Comparison of ENCODE assay signal across 8 cellular contexts in the genomic region with DNA sequence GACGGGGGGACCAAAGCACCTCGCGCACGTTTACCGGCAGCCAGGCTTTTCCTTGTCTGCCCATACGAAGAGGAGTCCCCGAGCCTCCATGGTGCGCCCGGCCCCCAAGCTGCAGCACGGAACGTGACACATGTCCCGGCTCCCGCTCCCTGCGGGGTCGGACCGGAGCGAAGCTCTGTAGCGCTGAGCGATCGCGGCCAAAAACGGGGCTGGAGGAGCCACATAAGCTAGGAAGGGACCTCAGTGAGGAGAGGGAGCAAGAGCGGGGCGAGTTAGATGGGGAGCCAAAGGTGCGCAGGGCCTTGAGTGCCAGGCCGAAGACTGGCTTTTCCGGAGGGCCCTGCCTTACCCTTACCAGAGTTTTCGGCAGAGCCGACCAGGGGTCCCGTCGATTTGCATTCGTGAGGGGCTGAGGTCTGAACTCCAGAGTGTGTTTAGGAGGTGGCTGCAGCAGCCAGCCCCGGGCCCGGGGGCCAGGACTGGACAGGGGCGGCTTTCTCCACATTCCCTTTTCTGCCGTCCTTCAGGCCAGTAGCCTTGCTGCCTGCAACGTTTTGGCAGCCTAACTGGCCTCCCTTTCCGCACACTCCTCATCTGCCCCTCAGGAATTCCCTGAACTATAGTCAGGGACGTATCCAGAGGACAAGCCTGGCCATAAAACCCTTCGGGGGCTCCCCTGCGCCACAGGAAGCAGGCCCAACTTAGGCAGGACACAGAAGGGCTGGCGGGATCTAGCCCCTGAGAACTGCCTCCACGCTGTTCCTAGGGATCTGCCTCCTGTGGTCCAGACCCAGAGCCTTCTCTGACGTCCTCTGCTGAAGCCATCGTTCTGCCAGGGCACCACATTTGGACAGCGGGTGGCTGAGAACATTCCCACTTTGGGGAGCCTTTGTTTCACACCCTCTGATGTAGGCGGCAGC. TPM values are rescaled to one million over a fixed set of nuclear protein-coding genes. Genes with fewer than 3 reads are reported as not detected.
A peak's percentile ranks its signal among the peaks of the same experiment; 100 is the strongest.
DNase-seq lines count a peak whose midpoint lies in the region; ATAC-seq and TF ChIP-seq lines count a peak whose summit lies in the region.

No MANE protein-coding gene starts in this region.

- H3K4me3 ChIP-seq in AG09309 (ENCODE audit: control insufficient read depth, low read depth, low read length) (peak overlapping the region; percentile 87), iPS DF 6.9 (ENCODE audit: low read length) (peak overlapping the region; percentile 57; the same call in 1 of the 2 replicates)

- no peaks in the 10 kb centered on the region for H3K9me3 ChIP-seq in iPS DF 6.9 (ENCODE audit: control insufficient read depth, insufficient read depth, low read length)

- H3K27me3 ChIP-seq in iPS DF 6.9 (ENCODE audit: control insufficient read depth, insufficient read depth, low read length) = no peaks in the 10 kb centered on the region

- H3K36me3 Mint-ChIP-seq in activated naive CD4-positive, alpha-beta T cell treated with anti-CD3 and anti-CD28 coated beads, Interleukin-2, amount 50 U/mL, for 24 hours = peaks cover 1% of the 10 kb centered on the region

- peak overlapping the region; percentile 96 for H3K4me3 Mint-ChIP-seq in activated naive CD4-positive, alpha-beta T cell treated with anti-CD3 and anti-CD28 coated beads, Interleukin-2, amount 50 U/mL, for 24 hours

- H3K36me3 ChIP-seq in iPS DF 6.9 (ENCODE audit: control insufficient read depth, insufficient read depth, low read length) = peaks cover 13% of the 10 kb centered on the region

- H3K4me1 ChIP-seq in iPS DF 6.9 (ENCODE audit: control insufficient read depth, insufficient read depth, low read length) = 0 out of 2 replicates have a peak, but pooled peaks cover 2% of the 10 kb centered on the region

- no peaks in the 10 kb centered on the region for H3K9me3 Mint-ChIP-seq in activated naive CD4-positive, alpha-beta T cell treated with anti-CD3 and anti-CD28 coated beads, Interleukin-2, amount 50 U/mL, for 24 hours

- H3K27me3 Mint-ChIP-seq in activated naive CD4-positive, alpha-beta T cell treated with anti-CD3 and anti-CD28 coated beads, Interleukin-2, amount 50 U/mL, for 24 hours = no peaks in the 10 kb centered on the region

- peak; percentile 1 for ATAC-seq in HG02885 (IDR thresholded peaks at IDR 0.05; ENCODE audit: poor library complexity, unreplicated experiment)
- no peak for ATAC-seq in HG02970 (IDR thresholded peaks at IDR 0.05; ENCODE audit: low FRiP score, unreplicated experiment)

- WGBS in iPS DF 6.9 (ENCODE audit: insufficient coverage, insufficient read length) = no CpG with 5 or more reads among the region's 47 CpGs

- H3K27ac ChIP-seq in iPS DF 6.9 (ENCODE audit: low read length) = no peak overlapping the region

- H3K4me1 Mint-ChIP-seq in activated naive CD4-positive, alpha-beta T cell treated with anti-CD3 and anti-CD28 coated beads, Interleukin-2, amount 50 U/mL, for 24 hours = peaks cover 24% of the 10 kb centered on the region

- DNase-seq in AG09309 (ENCODE audit: low read depth) (no peak), iPS DF 6.9 (ENCODE audit: low read depth, low spot score) (no peak), GF-D8 (lab: John Stamatoyannopoulos, UW) (no peak), H4 (ENCODE audit: low spot score) (no peak)
- DNase-seq in stimulated activated CD4-positive, alpha-beta T cell treated with anti-CD3 and anti-CD28 coated beads, Interleukin-4, amount 100 ng/mL, for 1 hour = peak; percentile 20

- no peak for TF ChIP-seq CTCF in AG09309 (IDR thresholded peaks at IDR 0.05; ENCODE audit: control insufficient read depth, insufficient read depth, low read depth, low read length, missing control alignments)

- H3K27ac Mint-ChIP-seq in activated naive CD4-positive, alpha-beta T cell treated with anti-CD3 and anti-CD28 coated beads, Interleukin-2, amount 50 U/mL, for 24 hours = peak overlapping the region; percentile 96

RNA-seq across cellular contexts. Expression of gene SSR4, which starts 0.7 kb away (rescaled TPM):
- 254 and 289 TPM in 2 replicates for total RNA-seq in H4 (2014; rRNA removed; shearing (Covaris generic))

RNA-seq across cellular contexts. Expression of gene IDH3G, which starts 1.0 kb away (rescaled TPM):
- total RNA-seq in H4 (2014; rRNA removed; shearing (Covaris generic)) = 68.9 and 78.0 TPM in 2 replicates

RNA-seq across cellular contexts. Expression of gene SRPK3, which starts 14.3 kb away (rescaled TPM):
- total RNA-seq in H4 (2014; rRNA removed; shearing (Covaris generic)) = 0.06 and 0.35 TPM in 2 replicates

RNA-seq across cellular contexts. Expression of gene PLXNB3, which starts 31.1 kb away (rescaled TPM):
- total RNA-seq in H4 (2014; rRNA removed; shearing (Covaris generic)) = 0.60 and 1.6 TPM in 2 replicates

RNA-seq across cellular contexts. Expression of gene PDZD4, which starts 35.2 kb away (rescaled TPM):
- total RNA-seq in H4 (2014; rRNA removed; shearing (Covaris generic)) = 3.8 and 4.0 TPM in 2 replicates
